In genomic region chr1:46067652-46068051, GRCh38 we compare ENCODE assay signal across 1 cellular context.
TF ChIP-seq lines count a peak whose summit lies in the region.

No MANE protein-coding gene starts in this region.

TF ChIP-seq in GM12878, 131 proteins besides CTCF, POLR2A, EP300 and RAD21 (continued from another document):
- TF ChIP-seq, protein P1, sequence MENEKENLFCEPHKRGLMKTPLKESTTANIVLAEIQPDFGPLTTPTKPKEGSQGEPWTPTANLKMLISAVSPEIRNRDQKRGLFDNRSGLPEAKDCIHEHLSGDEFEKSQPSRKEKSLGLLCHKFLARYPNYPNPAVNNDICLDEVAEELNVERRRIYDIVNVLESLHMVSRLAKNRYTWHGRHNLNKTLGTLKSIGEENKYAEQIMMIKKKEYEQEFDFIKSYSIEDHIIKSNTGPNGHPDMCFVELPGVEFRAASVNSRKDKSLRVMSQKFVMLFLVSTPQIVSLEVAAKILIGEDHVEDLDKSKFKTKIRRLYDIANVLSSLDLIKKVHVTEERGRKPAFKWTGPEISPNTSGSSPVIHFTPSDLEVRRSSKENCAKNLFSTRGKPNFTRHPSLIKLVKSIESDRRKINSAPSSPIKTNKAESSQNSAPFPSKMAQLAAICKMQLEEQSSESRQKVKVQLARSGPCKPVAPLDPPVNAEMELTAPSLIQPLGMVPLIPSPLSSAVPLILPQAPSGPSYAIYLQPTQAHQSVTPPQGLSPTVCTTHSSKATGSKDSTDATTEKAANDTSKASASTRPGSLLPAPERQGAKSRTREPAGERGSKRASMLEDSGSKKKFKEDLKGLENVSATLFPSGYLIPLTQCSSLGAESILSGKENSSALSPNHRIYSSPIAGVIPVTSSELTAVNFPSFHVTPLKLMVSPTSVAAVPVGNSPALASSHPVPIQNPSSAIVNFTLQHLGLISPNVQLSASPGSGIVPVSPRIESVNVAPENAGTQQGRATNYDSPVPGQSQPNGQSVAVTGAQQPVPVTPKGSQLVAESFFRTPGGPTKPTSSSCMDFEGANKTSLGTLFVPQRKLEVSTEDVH (IDR thresholded peaks at IDR 0.05; ENCODE audit: low read depth, partially characterized antibody): no peak
- TF ChIP-seq YY1 (IDR thresholded peaks at IDR 0.05; ENCODE audit: low read depth, low read length) (no peak), ZNF217 (IDR thresholded peaks at IDR 0.05) (peak; percentile 61; the same call in 1 of the 2 replicates), MYB (IDR thresholded peaks at IDR 0.05; ENCODE audit: borderline replicate concordance, low read depth, low read length) (no peak), MXI1 (IDR thresholded peaks at IDR 0.05; ENCODE audit: low read depth, low read length) (no peak), NFIC (IDR thresholded peaks at IDR 0.05; ENCODE audit: low read depth, low read length) (no peak), RCOR1 (conservative IDR thresholded peaks at IDR 0.05; ENCODE audit: low read depth, low read length) (no peak), POLR2AphosphoS5 (IDR thresholded peaks at IDR 0.05; ENCODE audit: low read length) (no peak), BRCA1 (IDR thresholded peaks at IDR 0.05; ENCODE audit: low read depth, low read length) (no peak), RFX5 (IDR thresholded peaks at IDR 0.05; ENCODE audit: low read depth, low read length) (no peak), EGR1 (IDR thresholded peaks at IDR 0.05; ENCODE audit: borderline replicate concordance in 1 of 2, low read depth in 2 of 2, low read length in 2 of 2) (no peak), NRF1 (conservative IDR thresholded peaks at IDR 0.05; ENCODE audit: low read depth, low read length) (no peak), NR2F1 (conservative IDR thresholded peaks at IDR 0.05) (peak; percentile 55; the same call in 1 of the 2 replicates), CREB1 (IDR thresholded peaks at IDR 0.05; ENCODE audit: low read depth) (no peak), SP1 (IDR thresholded peaks at IDR 0.05; ENCODE audit: low read depth, low read length) (no peak), CHD4 (IDR thresholded peaks at IDR 0.05) (no peak), RB1 (IDR thresholded peaks at IDR 0.05; ENCODE audit: borderline replicate concordance) (no peak), MEF2A (IDR thresholded peaks at IDR 0.05; ENCODE audit: insufficient read depth, low read depth, low read length) (no peak), STAT1 (conservative IDR thresholded peaks at IDR 0.05) (no peak), RUNX3 (IDR thresholded peaks at IDR 0.05; ENCODE audit: low read length) (peak; percentile 22; the same call in 1 of the 2 replicates), PAX8 (IDR thresholded peaks at IDR 0.05) (no peak), MEF2B (IDR thresholded peaks at IDR 0.05; ENCODE audit: partially characterized antibody, poor library complexity, severe bottlenecking) (peak; percentile 45), ZNF622 (IDR thresholded peaks at IDR 0.05) (no peak), EED (IDR thresholded peaks at IDR 0.05; ENCODE audit: low read depth) (no peak), CBFB (IDR thresholded peaks at IDR 0.05; ENCODE audit: low read depth) (no peak)
- TF ChIP-seq, protein P2, sequence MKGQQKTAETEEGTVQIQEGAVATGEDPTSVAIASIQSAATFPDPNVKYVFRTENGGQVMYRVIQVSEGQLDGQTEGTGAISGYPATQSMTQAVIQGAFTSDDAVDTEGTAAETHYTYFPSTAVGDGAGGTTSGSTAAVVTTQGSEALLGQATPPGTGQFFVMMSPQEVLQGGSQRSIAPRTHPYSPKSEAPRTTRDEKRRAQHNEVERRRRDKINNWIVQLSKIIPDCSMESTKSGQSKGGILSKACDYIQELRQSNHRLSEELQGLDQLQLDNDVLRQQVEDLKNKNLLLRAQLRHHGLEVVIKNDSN (IDR thresholded peaks at IDR 0.05; ENCODE audit: borderline replicate concordance, extremely low read length, insufficient read depth, low read depth, low read length): no peak
